Comparison of ENCODE assay signal across 12 cellular contexts in genomic region chr6:72654101-72654618, GRCh38. TPM values are rescaled to one million over a fixed set of nuclear protein-coding genes. Genes with fewer than 3 reads are reported as not detected.
DNase-seq lines count a peak whose midpoint lies in the region; ATAC-seq and TF ChIP-seq lines count a peak whose summit lies in the region.
"Had no signal": no experiment of that assay in that cellular context is flagged by ENCODE, and none has a peak within 500 bp of the region (broad histone marks: within the 10 kb centered on the region; RNA-seq: fewer than 3 reads in every experiment).

No MANE protein-coding gene starts in this region.

- no peaks in the 10 kb centered on the region for H3K9me3 Mint-ChIP-seq in WTC11
- H3K9me3 Mint-ChIP-seq: central memory CD8-positive, alpha-beta T cell had no signal

- peaks cover 21% of the 10 kb centered on the region for H3K4me1 Mint-ChIP-seq in WTC11

- H3K27ac Mint-ChIP-seq in WTC11, result no peak overlapping the region

- no peaks in the 10 kb centered on the region for H3K27me3 ChIP-seq in osteoblast (ENCODE audit: insufficient read depth, low read length)
- H3K27me3 ChIP-seq in effector memory CD4-positive, alpha-beta T cell (replicated peaks; ENCODE audit: control insufficient read depth, insufficient read depth, low read length, poor library complexity, severe bottlenecking), result no peaks in the 10 kb centered on the region
- H3K27me3 ChIP-seq: BLaER1 treated with 17β-estradiol and CSF1 and Interleukin-3, amounts not matched to agents 10 nM and 100 nM had no signal

- ATAC-seq in GM18502 (IDR thresholded peaks at IDR 0.05; ENCODE audit: poor library complexity, unreplicated experiment), result peak; percentile 75
- peak; percentile 62 for ATAC-seq in GM19438 (IDR thresholded peaks at IDR 0.05; ENCODE audit: low read depth, unreplicated experiment)
- peak; percentile 70 for ATAC-seq in HG02798 (IDR thresholded peaks at IDR 0.05; ENCODE audit: poor library complexity, unreplicated experiment)
- ATAC-seq in HG03521 (IDR thresholded peaks at IDR 0.05; ENCODE audit: unreplicated experiment), result peak; percentile 61
- ATAC-seq in WTC11, result no peak

- no peak overlapping the region for H3K27ac ChIP-seq in osteoblast (ENCODE audit: low read depth, low read length)
- H3K27ac ChIP-seq in effector memory CD4-positive, alpha-beta T cell (ENCODE audit: insufficient read depth, low read length, poor library complexity, severe bottlenecking), result no peak overlapping the region
- H3K27ac ChIP-seq: BLaER1 treated with 17β-estradiol and CSF1 and Interleukin-3, amounts not matched to agents 10 nM and 100 nM had no signal

- H3K36me3 Mint-ChIP-seq in WTC11, result no peaks in the 10 kb centered on the region

- TF ChIP-seq CTCF in osteoblast (IDR thresholded peaks at IDR 0.05; ENCODE audit: extremely low read depth, low read depth, low read length) (no peak), WTC11 (IDR thresholded peaks at IDR 0.05) (no peak)

- no peak overlapping the region for H3K4me3 ChIP-seq in osteoblast (ENCODE audit: insufficient read depth, low read length)
- no peak overlapping the region for H3K4me3 ChIP-seq in effector memory CD4-positive, alpha-beta T cell (ENCODE audit: insufficient read depth, low read depth, low read length, poor library complexity, severe bottlenecking)
- H3K4me3 ChIP-seq: BLaER1 treated with 17β-estradiol and CSF1 and Interleukin-3, amounts not matched to agents 10 nM and 100 nM had no signal

- H3K4me3 Mint-ChIP-seq in WTC11, result no peak overlapping the region
- H3K4me3 Mint-ChIP-seq: central memory CD8-positive, alpha-beta T cell had no signal

- H3K4me1 ChIP-seq in osteoblast (ENCODE audit: insufficient read depth, low read length), result peaks cover 39% of the 10 kb centered on the region
- no peaks in the 10 kb centered on the region for H3K4me1 ChIP-seq in effector memory CD4-positive, alpha-beta T cell (ENCODE audit: control insufficient read depth, insufficient read depth, low read length, poor library complexity, severe bottlenecking)

- H3K79me2 ChIP-seq in osteoblast (ENCODE audit: insufficient read depth, low read length), result no peaks in the 10 kb centered on the region

- no peaks in the 10 kb centered on the region for H3K9me3 ChIP-seq in osteoblast (ENCODE audit: low read depth, low read length)
- no peaks in the 10 kb centered on the region for H3K9me3 ChIP-seq in effector memory CD4-positive, alpha-beta T cell (ENCODE audit: control insufficient read depth, low read length)

- H3K36me3 ChIP-seq in osteoblast (ENCODE audit: insufficient read depth, low read length), result no peaks in the 10 kb centered on the region
- H3K36me3 ChIP-seq in effector memory CD4-positive, alpha-beta T cell (ENCODE audit: control insufficient read depth, insufficient read depth, low read length), result no peaks in the 10 kb centered on the region

- POLR2A ChIA-PET in WTC11 (lab: Charles Lee), result no interaction called here

- H2AFZ ChIP-seq in osteoblast (ENCODE audit: low read length), result no peak overlapping the region

- no peaks in the 10 kb centered on the region for H3K27me3 Mint-ChIP-seq in WTC11 (ENCODE audit: low read depth)
- H3K27me3 Mint-ChIP-seq: central memory CD8-positive, alpha-beta T cell had no signal

- DNase-seq in osteoblast (ENCODE audit: insufficient read length, low spot score, missing footprints) (no peak), WTC11 (ENCODE audit: low spot score) (no peak), DMS79 (lab: John Stamatoyannopoulos, UW) (no peak)
- DNase-seq in effector memory CD4-positive, alpha-beta T cell, result no peak
- DNase-seq: NCI-H1930; stimulated activated CD4-positive, alpha-beta T cell treated with anti-CD3 and anti-CD28 coated beads, Interleukin-4, amount 100 ng/mL, for 24 hours had no signal

- no peaks in the 10 kb centered on the region for H4K20me1 ChIP-seq in osteoblast (ENCODE audit: insufficient read depth, low read length)

- CTCF ChIA-PET in WTC11 (lab: Charles Lee), result no interaction called here

- H3K4me2 ChIP-seq in osteoblast (ENCODE audit: insufficient read depth, low read length), result no peak overlapping the region
- H3K4me2 ChIP-seq: BLaER1 treated with 17β-estradiol and CSF1 and Interleukin-3, amounts not matched to agents 10 nM and 100 nM had no signal

TF ChIP-seq in WTC11, 78 proteins besides CTCF, POLR2A, EP300 and RAD21:
- TF ChIP-seq E2F5 (CRISPR knock-in tag; IDR thresholded peaks at IDR 0.05) (no peak), OVOL2 (CRISPR knock-in tag; IDR thresholded peaks at IDR 0.05; ENCODE audit: borderline replicate concordance) (no peak), FOXJ3 (CRISPR knock-in tag; IDR thresholded peaks at IDR 0.05; ENCODE audit: borderline replicate concordance) (no peak), PREB (CRISPR knock-in tag; IDR thresholded peaks at IDR 0.05; ENCODE audit: borderline replicate concordance) (no peak), KAT7 (CRISPR knock-in tag; IDR thresholded peaks at IDR 0.05; ENCODE audit: borderline replicate concordance) (no peak), ZBTB21 (CRISPR knock-in tag; IDR thresholded peaks at IDR 0.05; ENCODE audit: borderline replicate concordance) (no peak), ZNF396 (CRISPR knock-in tag; IDR thresholded peaks at IDR 0.05; ENCODE audit: borderline replicate concordance) (no peak), ZNF219 (CRISPR knock-in tag; IDR thresholded peaks at IDR 0.05; ENCODE audit: borderline replicate concordance) (no peak), ELF4 (CRISPR knock-in tag; IDR thresholded peaks at IDR 0.05; ENCODE audit: low read depth) (no peak), JAZF1 (CRISPR knock-in tag; IDR thresholded peaks at IDR 0.05) (no peak), SP1 (CRISPR knock-in tag; conservative IDR thresholded peaks at IDR 0.05) (no peak), HMGXB4 (CRISPR knock-in tag; IDR thresholded peaks at IDR 0.05) (no peak), NR1H2 (CRISPR knock-in tag; IDR thresholded peaks at IDR 0.05) (no peak), STAT6 (CRISPR knock-in tag; conservative IDR thresholded peaks at IDR 0.05; ENCODE audit: low read depth) (no peak), ZNF263 (CRISPR knock-in tag; IDR thresholded peaks at IDR 0.05; ENCODE audit: low read depth) (no peak), CBFB (CRISPR knock-in tag; IDR thresholded peaks at IDR 0.05; ENCODE audit: low read depth) (no peak), NR3C1 (CRISPR knock-in tag; conservative IDR thresholded peaks at IDR 0.05; ENCODE audit: low read depth) (no peak)

RNA-seq across cellular contexts. Expression of gene KCNQ5, which starts 32.3 kb away (rescaled TPM):
- 4.0 and 8.5 TPM in 2 replicates for total RNA-seq in osteoblast
- total RNA-seq in WTC11 (2021), result 1.5 to 2.0 TPM (median 1.7 TPM) in 3 replicates
